ENCODE assay signal across 8 cellular contexts in the genomic region with DNA sequence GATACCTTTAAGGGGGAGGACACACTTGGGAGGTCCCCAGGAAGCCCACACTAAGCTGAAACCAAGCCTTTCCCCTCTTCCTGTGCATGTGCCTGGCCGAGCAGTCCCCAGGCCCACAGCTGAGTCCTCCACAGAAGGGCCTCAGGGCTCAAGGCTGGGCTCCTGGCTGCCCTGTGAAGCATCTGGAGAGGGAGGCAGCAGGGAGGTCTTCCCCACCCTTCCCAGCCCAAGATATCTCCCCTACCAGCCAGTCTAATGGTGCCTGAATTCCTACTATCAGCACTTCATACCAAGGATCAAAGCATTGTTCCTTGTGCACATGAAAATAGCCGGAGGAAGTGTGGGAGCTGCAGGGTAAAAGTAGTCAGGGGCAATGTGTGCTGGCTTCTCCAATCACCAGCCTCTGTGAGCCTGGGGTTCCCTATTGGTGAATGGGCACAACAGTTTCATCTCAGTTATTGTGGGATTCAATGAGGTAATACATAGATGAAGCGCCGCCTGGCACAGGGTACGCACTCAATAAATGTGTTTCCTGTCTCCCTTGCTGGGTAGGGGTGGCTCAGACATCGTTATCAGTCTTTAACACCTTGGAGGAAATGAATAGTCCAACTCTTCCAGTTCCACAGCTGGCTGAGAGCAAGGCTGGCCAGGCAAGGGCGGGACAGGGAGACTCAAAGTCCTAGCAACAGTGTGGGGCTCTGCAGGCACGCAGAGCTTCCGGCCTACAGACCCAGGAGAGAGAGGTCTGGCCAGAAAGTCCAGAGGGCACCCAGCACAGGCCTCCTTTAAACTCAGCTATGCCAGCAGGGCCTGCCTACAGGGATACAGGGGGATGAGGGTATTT. TPM values are rescaled to one million over a fixed set of nuclear protein-coding genes. Genes with fewer than 3 reads are reported as not detected.
DNase-seq lines count a peak whose midpoint lies in the region; ATAC-seq, FAIRE-seq and TF ChIP-seq lines count a peak whose summit lies in the region.

No MANE protein-coding gene starts in this region.

- H3K27ac Mint-ChIP-seq in chondrocyte (ENCODE audit: unreplicated experiment) = peak overlapping the region; percentile 99

- no peak overlapping the region for H3K4me3 ChIP-seq in mucosa of stomach (ENCODE audit: low read length)

- H3K4me3 Mint-ChIP-seq in chondrocyte (ENCODE audit: unreplicated experiment) = no peak overlapping the region

- H3K36me3 Mint-ChIP-seq in chondrocyte (ENCODE audit: low read depth) = no peaks in the 10 kb centered on the region

- no peak for FAIRE-seq in H54 (lab: Jason Lieb, UNC)

- no peaks in the 10 kb centered on the region for H3K27me3 Mint-ChIP-seq in chondrocyte (ENCODE audit: low read depth)

- no peaks in the 10 kb centered on the region for H3K27me3 ChIP-seq in mucosa of stomach (ENCODE audit: control insufficient read depth, insufficient read depth, low read length)

- peak overlapping the region; percentile 48 for H3K9ac ChIP-seq in mucosa of stomach (ENCODE audit: low read length)

- no peaks in the 10 kb centered on the region for H3K36me3 ChIP-seq in mucosa of stomach (ENCODE audit: control insufficient read depth, insufficient read depth, low read length)

- H3K9me3 Mint-ChIP-seq in chondrocyte (ENCODE audit: low read depth) = no peaks in the 10 kb centered on the region

- peak; percentile 67 for DNase-seq in Daoy (ENCODE audit: low read depth)
- DNase-seq in OCI-M2 (lab: John Stamatoyannopoulos, UW; ENCODE audit: unreplicated experiment) = peak; percentile 73
- no peak for DNase-seq in chondrocyte (ENCODE audit: low spot score)
- DNase-seq in H54 (ENCODE audit: insufficient read length, low spot score) = no peak
- DNase-seq in stimulated activated CD8-positive, alpha-beta memory T cell treated with anti-CD3 and anti-CD28 coated beads, Interleukin-4, amount 100 ng/mL, for 48 hours = no peak

- peaks cover 98% of the 10 kb centered on the region for H3K4me1 ChIP-seq in mucosa of stomach (ENCODE audit: control insufficient read depth, insufficient read depth, low read length)

- no peak for TF ChIP-seq POLR2A in H54 (IDR thresholded peaks at IDR 0.05; ENCODE audit: low read depth, low read length)

- peaks cover 100% of the 10 kb centered on the region for H3K4me1 Mint-ChIP-seq in chondrocyte (ENCODE audit: low read depth)

- no peaks in the 10 kb centered on the region for H3K9me3 ChIP-seq in mucosa of stomach (ENCODE audit: control insufficient read depth, low read length)

- ATAC-seq in HG03439 (IDR thresholded peaks at IDR 0.05; ENCODE audit: unreplicated experiment) (no peak), GM18861 (IDR thresholded peaks at IDR 0.05; ENCODE audit: unreplicated experiment) (no peak)

- no peak for TF ChIP-seq CTCF in chondrocyte (IDR thresholded peaks at IDR 0.05)

RNA-seq across cellular contexts. Expression of a gene that starts 39.1 kb away (rescaled TPM):
- 20.2 and 22.4 TPM in 2 replicates for total RNA-seq in Daoy (2014; rRNA removed; shearing (Covaris generic))
- total RNA-seq in chondrocyte = 72.0 to 85.2 TPM (median 72.1 TPM) in 3 replicates

Comparison
In these comparisons a context has a peak if more than half of its experiments do, and no peak if none do; other contexts are left out.
1. DNase-seq: peak in Daoy (single experiment) and OCI-M2 (single experiment); none in chondrocyte (single experiment), H54 (single experiment) and stimulated activated CD8-positive, alpha-beta memory T cell treated with anti-CD3 and anti-CD28 coated beads, Interleukin-4, amount 100 ng/mL, for 48 hours (single experiment).